2 cellular contexts compared by ENCODE assay signal in the genomic region with DNA sequence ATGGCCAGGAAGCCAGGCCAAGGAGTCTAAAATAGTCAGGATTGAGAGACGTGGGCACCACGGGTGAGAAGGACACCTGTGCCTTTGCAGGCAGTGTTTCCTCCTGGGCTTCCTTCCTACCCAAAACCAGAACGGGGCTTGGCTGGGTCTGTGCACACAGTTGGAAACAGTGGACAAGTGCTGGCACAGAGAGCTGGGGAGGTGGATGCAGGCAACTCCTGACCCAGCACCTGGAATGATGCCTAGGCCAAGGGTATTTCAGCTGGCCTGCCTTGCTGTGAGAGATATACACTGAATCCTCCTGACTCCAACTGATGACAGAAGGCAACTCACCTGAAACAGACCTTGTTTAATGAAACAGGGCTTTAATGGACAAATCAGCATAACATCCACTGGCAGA.
TF ChIP-seq lines count a peak whose summit lies in the region.

No MANE protein-coding gene starts in this region.

TF ChIP-seq in K562, 482 proteins besides CTCF, POLR2A, EP300 and RAD21:
- TF ChIP-seq TAF9B (IDR thresholded peaks at IDR 0.05; ENCODE audit: partially characterized antibody) (no peak), TFE3 (CRISPR knock-in tag; IDR thresholded peaks at IDR 0.05) (no peak), KLF10 (CRISPR knock-in tag; IDR thresholded peaks at IDR 0.05) (no peak)
- TF ChIP-seq, protein P1, sequence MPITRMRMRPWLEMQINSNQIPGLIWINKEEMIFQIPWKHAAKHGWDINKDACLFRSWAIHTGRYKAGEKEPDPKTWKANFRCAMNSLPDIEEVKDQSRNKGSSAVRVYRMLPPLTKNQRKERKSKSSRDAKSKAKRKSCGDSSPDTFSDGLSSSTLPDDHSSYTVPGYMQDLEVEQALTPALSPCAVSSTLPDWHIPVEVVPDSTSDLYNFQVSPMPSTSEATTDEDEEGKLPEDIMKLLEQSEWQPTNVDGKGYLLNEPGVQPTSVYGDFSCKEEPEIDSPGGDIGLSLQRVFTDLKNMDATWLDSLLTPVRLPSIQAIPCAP (CRISPR knock-in tag; IDR thresholded peaks at IDR 0.05; ENCODE audit: borderline replicate concordance): no peak
TF ChIP-seq in K562: peak in this region for 0.

TF ChIP-seq in endothelial cell of umbilical vein, 7 proteins besides CTCF, POLR2A, EP300 and RAD21:
- TF ChIP-seq EZH2 (IDR thresholded peaks at IDR 0.05; ENCODE audit: borderline replicate concordance, low read depth, low read length, severe bottlenecking): no peak
- TF ChIP-seq, protein P2, sequence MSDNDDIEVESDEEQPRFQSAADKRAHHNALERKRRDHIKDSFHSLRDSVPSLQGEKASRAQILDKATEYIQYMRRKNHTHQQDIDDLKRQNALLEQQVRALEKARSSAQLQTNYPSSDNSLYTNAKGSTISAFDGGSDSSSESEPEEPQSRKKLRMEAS (IDR thresholded peaks at IDR 0.05; ENCODE audit: insufficient read depth, insufficient read length): no peak
